Comparison of ENCODE assay signal across 8 cellular contexts in genomic region chr11:57499413-57499982, GRCh38. TPM values are rescaled to one million over a fixed set of nuclear protein-coding genes. Genes with fewer than 3 reads are reported as not detected.
A peak's percentile ranks its signal among the peaks of the same experiment; 100 is the strongest.
DNase-seq lines count a peak whose midpoint lies in the region; FAIRE-seq and TF ChIP-seq lines count a peak whose summit lies in the region.

No MANE protein-coding gene starts in this region.

- TF ChIP-seq POLR2A in H54 (IDR thresholded peaks at IDR 0.05; ENCODE audit: low read depth, low read length) (peak; percentile 51), esophagus muscularis mucosa (IDR thresholded peaks at IDR 0.05; ENCODE audit: low read depth) (no peak)

- peak in 1 of 3 experiments; percentile 18 for TF ChIP-seq CTCF in esophagus muscularis mucosa (IDR thresholded peaks at IDR 0.05)
- no peak for TF ChIP-seq CTCF in mesothelial cell of epicardium (IDR thresholded peaks at IDR 0.05; ENCODE audit: unreplicated experiment)

- no peaks in the 10 kb centered on the region for H3K9me3 Mint-ChIP-seq in mesothelial cell of epicardium

- H3K27me3 ChIP-seq in esophagus muscularis mucosa: no peaks in the 10 kb centered on the region
- no peaks in the 10 kb centered on the region for H3K27me3 ChIP-seq in effector memory CD4-positive, alpha-beta T cell (replicated peaks; ENCODE audit: control insufficient read depth, insufficient read depth, low read length, poor library complexity, severe bottlenecking)

- H3K27ac ChIP-seq in esophagus muscularis mucosa (replicated peaks in 1 of 4): peak overlapping the region; percentile 78 to 87 (median 82)
- H3K27ac ChIP-seq in effector memory CD4-positive, alpha-beta T cell (ENCODE audit: insufficient read depth, low read length, poor library complexity, severe bottlenecking): no peak overlapping the region

- peaks cover 30 to 39% (median 32%) of the 10 kb centered on the region in 4 donors for H3K4me1 ChIP-seq in esophagus muscularis mucosa
- no peaks in the 10 kb centered on the region for H3K4me1 ChIP-seq in effector memory CD4-positive, alpha-beta T cell (ENCODE audit: control insufficient read depth, insufficient read depth, low read length, poor library complexity, severe bottlenecking)

- H3K4me3 ChIP-seq in esophagus muscularis mucosa: peak overlapping the region; percentile 42 to 48 (median 44)
- no peak overlapping the region for H3K4me3 ChIP-seq in effector memory CD4-positive, alpha-beta T cell (ENCODE audit: insufficient read depth, low read depth, low read length, poor library complexity, severe bottlenecking)

- intact Hi-C loops in esophagus muscularis mucosa (cut with DNase I): no loop called here

- H3K4me1 Mint-ChIP-seq in mesothelial cell of epicardium: peaks cover 12% of the 10 kb centered on the region

- H3K27ac Mint-ChIP-seq in mesothelial cell of epicardium: no peak overlapping the region

- no peak for FAIRE-seq in H54 (lab: Jason Lieb, UNC)

- peaks cover 0 to 62% (median 8%) of the 10 kb centered on the region in 4 donors for H3K36me3 ChIP-seq in esophagus muscularis mucosa
- H3K36me3 ChIP-seq in effector memory CD4-positive, alpha-beta T cell (ENCODE audit: control insufficient read depth, insufficient read depth, low read length): no peaks in the 10 kb centered on the region

- peak overlapping the region; percentile 62 for H3K4me3 Mint-ChIP-seq in mesothelial cell of epicardium

- DNase-seq in GM04503 (ENCODE audit: low read depth) (peak; percentile 43), H54 (ENCODE audit: insufficient read length, low spot score) (peak; percentile 94), MV-4-11 (lab: John Stamatoyannopoulos, UW) (peak; percentile 87), esophagus muscularis mucosa (ENCODE audit: extremely low spot score) (peak; percentile 99), mesothelial cell of epicardium (ENCODE audit: low spot score in 2 of 2, unreplicated experiment in 2 of 2) (peak; percentile 83 to 90), stromal cell of bone marrow (ENCODE audit: low read depth) (peak; percentile 79)
- peak; percentile 39 to 47 for DNase-seq in activated CD4-positive, alpha-beta T cell treated with anti-CD3 and anti-CD28 coated beads, Interleukin-2, amount 50 U/mL, for 48 hours
- DNase-seq in effector memory CD4-positive, alpha-beta T cell: no peak

- 6% methylated on average over 16 of the region's 35 CpGs for WGBS in esophagus muscularis mucosa

- H3K9me3 ChIP-seq in esophagus muscularis mucosa: no peaks in the 10 kb centered on the region
- no peaks in the 10 kb centered on the region for H3K9me3 ChIP-seq in effector memory CD4-positive, alpha-beta T cell (ENCODE audit: control insufficient read depth, low read length)

- TF ChIP-seq EP300 in esophagus muscularis mucosa (IDR thresholded peaks at IDR 0.05): no peak

- no peaks in the 10 kb centered on the region for H3K36me3 Mint-ChIP-seq in mesothelial cell of epicardium

- H3K27me3 Mint-ChIP-seq in mesothelial cell of epicardium (ENCODE audit: low read depth): no peaks in the 10 kb centered on the region

RNA-seq across cellular contexts. Expression of gene SLC43A1, which starts 16.0 kb away (rescaled TPM):
- total RNA-seq in esophagus muscularis mucosa (10 to 100 TPM; 17.7 to 33.2 (median 23.5) TPM), mesothelial cell of epicardium (2.1 to 3.3 TPM (median 2.8 TPM) in 3 replicates)

RNA-seq across cellular contexts. Expression of gene TIMM10, which starts 31.1 kb away (rescaled TPM):
- total RNA-seq in esophagus muscularis mucosa: 10 to 100 TPM; 41.9 to 49.1 (median 43.1) TPM
- total RNA-seq in mesothelial cell of epicardium: 41.7 to 46.3 TPM (median 44.0 TPM) in 3 replicates

RNA-seq across cellular contexts. Expression of gene SMTNL1, which starts 37.9 kb away (rescaled TPM):
- total RNA-seq in esophagus muscularis mucosa: not detected
- total RNA-seq in mesothelial cell of epicardium: not detected in 3 replicates

RNA-seq across cellular contexts. Expression of gene RTN4RL2, which starts 39.2 kb away (rescaled TPM):
- 1 to 10 TPM in 1 of 4 donors, under 1 TPM in 2, not detected in 1; 0.33 to 1.1 (median 0.91) TPM for total RNA-seq in esophagus muscularis mucosa
- total RNA-seq in mesothelial cell of epicardium: 0.38 to 0.63 TPM (median 0.53 TPM) in 3 replicates

Comparison
In these comparisons a context has a peak if more than half of its experiments do, and no peak if none do; other contexts are left out.
1. DNase-seq: peak in GM04503 (single experiment), H54 (single experiment), MV-4-11 (single experiment), activated CD4-positive, alpha-beta T cell treated with anti-CD3 and anti-CD28 coated beads, Interleukin-2, amount 50 U/mL, for 48 hours (2 of 2), esophagus muscularis mucosa (single experiment), mesothelial cell of epicardium (2 of 2) and stromal cell of bone marrow (single experiment); none in effector memory CD4-positive, alpha-beta T cell (0 of 3).